In the genomic region with DNA sequence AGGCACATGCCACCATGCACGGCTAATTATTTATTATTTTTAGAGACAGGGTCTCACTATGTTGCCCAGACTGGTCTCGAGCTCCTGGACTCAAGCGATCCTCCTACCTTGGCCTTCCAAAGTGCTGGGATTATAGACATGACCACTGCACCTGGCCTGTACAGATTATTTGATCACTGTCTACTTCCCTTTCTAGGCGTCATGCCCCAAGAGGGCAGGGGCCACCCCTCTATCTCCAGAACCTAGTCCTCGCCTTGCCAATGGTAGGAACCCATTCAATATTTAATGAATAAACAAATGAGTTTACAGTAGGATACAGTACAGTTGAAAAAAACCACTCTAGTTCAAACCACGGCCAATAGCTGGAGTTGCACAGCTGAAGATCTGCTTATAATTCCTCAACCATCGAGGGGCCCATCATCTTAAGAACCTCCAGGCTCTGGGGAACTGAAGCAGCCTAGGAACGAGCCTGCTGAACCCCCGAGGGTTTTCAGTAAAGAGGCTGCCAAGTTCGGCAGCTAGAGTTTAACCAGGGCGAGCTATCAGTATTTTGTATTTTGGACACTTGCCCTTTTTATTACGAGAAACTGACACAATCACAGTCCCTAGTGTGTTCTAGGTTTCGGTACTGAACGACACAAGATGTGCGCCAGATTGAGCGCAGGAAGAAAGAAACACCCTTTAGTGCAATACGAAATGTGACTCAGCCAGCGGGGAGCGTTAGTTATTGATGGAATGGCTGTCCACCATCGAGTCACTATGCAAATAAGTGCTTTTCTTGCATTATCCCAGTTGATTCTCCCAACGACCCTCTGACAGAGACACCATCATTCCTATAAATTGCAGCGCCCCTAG, we compare ENCODE assay signal across 22 cellular contexts. TPM values are rescaled to one million over a fixed set of nuclear protein-coding genes. Genes with fewer than 3 reads are reported as not detected.
DNase-seq lines count a peak whose midpoint lies in the region; ATAC-seq, FAIRE-seq and TF ChIP-seq lines count a peak whose summit lies in the region.
"Had no signal": no experiment of that assay in that cellular context is flagged by ENCODE, and none has a peak within 500 bp of the region (broad histone marks: within the 10 kb centered on the region; RNA-seq: fewer than 3 reads in every experiment).

No MANE protein-coding gene starts in this region.

- TF ChIP-seq EP300 in HepG2 (IDR thresholded peaks at IDR 0.05; ENCODE audit: low read depth in 2 of 2, low read length in 2 of 2) (no peak), HepG2 (CRISPR knock-in tag; IDR thresholded peaks at IDR 0.05; ENCODE audit: borderline replicate concordance) (no peak)

- H3K4me1 ChIP-seq in HEK293 (ENCODE audit: control insufficient read depth, insufficient read depth, low read length) (peaks cover under 1% of the 10 kb centered on the region; the same call in 1 of the 2 replicates), HepG2 (ENCODE audit: insufficient read depth, low read length) (peaks cover 24% of the 10 kb centered on the region), Karpas-422 (ENCODE audit: low read length) (peaks cover 5% of the 10 kb centered on the region)
- H3K4me1 ChIP-seq: neural progenitor cell had no signal

- H4K20me1 ChIP-seq in HepG2 (ENCODE audit: insufficient read depth, low read length): no peaks in the 10 kb centered on the region
- H4K20me1 ChIP-seq in Karpas-422 (ENCODE audit: insufficient read depth, low read depth, low read length): no peaks in the 10 kb centered on the region

- ATAC-seq in HepG2 (no peak), GM21723 (IDR thresholded peaks at IDR 0.05; ENCODE audit: unreplicated experiment) (no peak), HG03469 (IDR thresholded peaks at IDR 0.05; ENCODE audit: unreplicated experiment) (no peak)
- ATAC-seq: activated naive CD8-positive, alpha-beta T cell treated with anti-CD3 and anti-CD28 coated beads, Interleukin-2, amount 50 U/mL, for 24 hours had no signal

- DNase-seq in fibroblast of peridontal ligament (ENCODE audit: extremely low read depth) (peak; percentile 65), HepG2 (ENCODE audit: low spot score) (no peak), skeletal muscle cell (ENCODE audit: low read depth) (peak; percentile 39), Karpas-422 (no peak)
- DNase-seq in activated CD4-positive, CD25-positive, alpha-beta regulatory T cell (lab: John Stamatoyannopoulos, UW): no peak
- DNase-seq: activated CD4-positive, alpha-beta T cell treated with anti-CD3 and anti-CD28 coated beads, Interleukin-2, amount 50 U/mL, for 4 hours; activated CD8-positive, alpha-beta memory T cell treated with anti-CD3 and anti-CD28 coated beads, Interleukin-2, amount 50 U/mL, for 48 hours; activated naive CD8-positive, alpha-beta T cell treated with anti-CD3 and anti-CD28 coated beads, Interleukin-2, amount 50 U/mL, for 24 hours; cortex of kidney; endodermal cell; esophagus squamous epithelium; KBM-7; NCI-H1436; NCI-H510A treated with DMSO at 0.1 percent for 48 hours; NK-92 treated with Interleukin-12 subunit alpha and Interleukin-12 subunit beta, amount 100 ng/mL, for 24 hours had no signal

- no peaks in the 10 kb centered on the region for H3K27me3 ChIP-seq in HepG2 (ENCODE audit: control insufficient read depth in 1 of 2, insufficient read depth in 2 of 2, low read length in 2 of 2)
- no peaks in the 10 kb centered on the region for H3K27me3 ChIP-seq in Karpas-422 (ENCODE audit: low read length)
- H3K27me3 ChIP-seq: esophagus squamous epithelium, neural progenitor cell had no signal

- H3K79me2 ChIP-seq in HepG2 (ENCODE audit: insufficient read depth, low read length): peaks cover 74% of the 10 kb centered on the region
- H3K79me2 ChIP-seq in Karpas-422 (ENCODE audit: low read length): no peaks in the 10 kb centered on the region

- no peak for TF ChIP-seq POLR2A in HepG2 (IDR thresholded peaks at IDR 0.05; ENCODE audit: insufficient read depth in 1 of 2, low read depth in 2 of 2, low read length in 2 of 2)

- H3K27ac ChIP-seq in HEK293 (ENCODE audit: extremely low read depth, low read depth, low read length) (no peak overlapping the region), HepG2 (ENCODE audit: extremely low read length, insufficient read depth, low read length) (no peak overlapping the region), Karpas-422 (ENCODE audit: low read length) (no peak overlapping the region)
- H3K27ac ChIP-seq: esophagus squamous epithelium, neural progenitor cell, VCaP had no signal

- H2AFZ ChIP-seq in HepG2 (ENCODE audit: low read length): no peak overlapping the region
- no peak overlapping the region for H2AFZ ChIP-seq in Karpas-422 (ENCODE audit: low read length)
- H2AFZ ChIP-seq: neural progenitor cell had no signal

- TF ChIP-seq CTCF in HEK293 (tag by site-specific recombination; IDR thresholded peaks at IDR 0.05): no peak
- TF ChIP-seq CTCF in HepG2 (CRISPR knock-in tag; IDR thresholded peaks at IDR 0.05): no peak

- intact Hi-C loops in HepG2 (cut with micrococcal nuclease; ENCODE audit: unreplicated experiment): no loop called here

- WGBS in HepG2 (ENCODE audit: low lambda C conversion rate): 94% methylated on average over 22 of the region's 22 CpGs

- H3K9me3 ChIP-seq in HEK293 (ENCODE audit: control insufficient read depth, insufficient read depth, low read depth, low read length) (no peaks in the 10 kb centered on the region), HepG2 (ENCODE audit: low read length) (no peaks in the 10 kb centered on the region), Karpas-422 (ENCODE audit: low read length) (no peaks in the 10 kb centered on the region)
- H3K9me3 ChIP-seq: esophagus squamous epithelium had no signal

- FAIRE-seq in HepG2 (lab: Jason Lieb, UNC): no peak
- FAIRE-seq: H54, RCC 7860 had no signal

- POLR2A ChIA-PET in HEK293 (lab: Yijun Ruan, JAX): no interaction called here
- POLR2A ChIA-PET in HepG2 (lab: Yijun Ruan, JAX): no interaction called here

- H3K9ac ChIP-seq in HepG2 (ENCODE audit: insufficient read depth, low read depth, low read length): no peak overlapping the region
- no peak overlapping the region for H3K9ac ChIP-seq in Karpas-422 (ENCODE audit: low read length)
- H3K9ac ChIP-seq: neural progenitor cell had no signal

- no peak for TF ChIP-seq RAD21 in HepG2 (CRISPR knock-in tag; IDR thresholded peaks at IDR 0.05)

- no peak overlapping the region for H3K4me3 ChIP-seq in HEK293 (ENCODE audit: low read depth, low read length)
- H3K4me3 ChIP-seq in HepG2 (replicated peaks in 1 of 3; ENCODE audit: insufficient read depth in 1 of 3, low read depth in 2 of 3, low read length in 3 of 3): no peak overlapping the region
- H3K4me3 ChIP-seq in skeletal muscle cell (ENCODE audit: low read depth, low read length): no peak overlapping the region
- no peak overlapping the region for H3K4me3 ChIP-seq in Karpas-422 (ENCODE audit: low read length)
- H3K4me3 ChIP-seq: esophagus squamous epithelium, neural progenitor cell had no signal

- H3K36me3 ChIP-seq in HEK293 (ENCODE audit: control insufficient read depth in 2 of 2, insufficient read depth in 1 of 2, low read length in 2 of 2): peaks cover 0 to 6% of the 10 kb centered on the region in 2 experiments; a peak in 2 of 3 replicates
- peaks cover 8 to 19% of the 10 kb centered on the region in 2 experiments; a peak in 4 of 5 replicates for H3K36me3 ChIP-seq in HepG2 (replicated peaks in 1 of 2; ENCODE audit: control insufficient read depth in 1 of 2, insufficient read depth in 2 of 2, low read length in 2 of 2)
- H3K36me3 ChIP-seq in Karpas-422 (ENCODE audit: insufficient read depth, low read length): no peaks in the 10 kb centered on the region
- H3K36me3 ChIP-seq: esophagus squamous epithelium, neural progenitor cell had no signal

- H3K9me2 ChIP-seq in Karpas-422 (replicated peaks; ENCODE audit: insufficient read depth, low read length): no peaks in the 10 kb centered on the region

- CTCF ChIA-PET in HEK293 (lab: Yijun Ruan, JAX) (interaction anchor here (0.6 to 0.7 kb wide), 2 partner anchors 152 to 565 kb away, joined by 3 to 6 read pairs; no protein-coding TSS in a partner anchor), HepG2 (lab: Yijun Ruan, JAX; ENCODE audit: low intra/inter-chr PET ratio, low total read pairs) (no interaction called here)

- H3K4me2 ChIP-seq in HepG2 (ENCODE audit: low read depth, low read length): no peak overlapping the region
- no peak overlapping the region for H3K4me2 ChIP-seq in Karpas-422 (ENCODE audit: low read depth, low read length, poor library complexity, severe bottlenecking)
- H3K4me2 ChIP-seq: neural progenitor cell had no signal

- in situ Hi-C loops in HepG2 (cut with HindIII; ENCODE audit: extremely low pct_ligation_motif_present, low pct_unique_long_range_greater_than_20kb): no loop called here

- no TSS peak for BruUV-seq in HepG2 (replicated peaks; lab: Mats Ljungman, UMichigan)

TF ChIP-seq in HEK293, 187 proteins besides CTCF, POLR2A, EP300 and RAD21 (continues in another document):
- TF ChIP-seq ZNF514 (tag by site-specific recombination; IDR thresholded peaks at IDR 0.05): no peak

RNA-seq across cellular contexts. Expression of gene ADCY9, which starts 14.6 kb away (rescaled TPM):
- total RNA-seq in HepG2 (2016; rRNA removed; fragmentation: Illumina TruSeq; extraction: Trizol): 9.6 and 11.2 TPM in 2 replicates
- total RNA-seq in HepG2 (2016; cell fraction: cytosol; rRNA removed; fragmentation: Illumina TruSeq; extraction: Trizol; ENCODE audit: low read depth): 6.9 and 7.1 TPM in 2 replicates
- total RNA-seq in HepG2 (2016; cell fraction: insoluble cytoplasmic fraction; rRNA removed; fragmentation: Illumina TruSeq; extraction: Trizol): 7.0 and 12.1 TPM in 2 replicates
- 4.4 and 4.6 TPM in 2 replicates for total RNA-seq in HepG2 (2016; cell fraction: membrane; rRNA removed; fragmentation: Illumina TruSeq; extraction: Trizol)
- total RNA-seq in HepG2 (2016; cell fraction: nucleus; rRNA removed; fragmentation: Illumina TruSeq; extraction: Trizol): 15.9 and 17.5 TPM in 2 replicates
- polyA plus RNA-seq in HepG2 (2011; rRNA removed): 13.6 and 13.9 TPM in 2 replicates
- polyA plus RNA-seq in HepG2 (2011; cell fraction: cytosol; rRNA removed): 15.9 and 17.7 TPM in 2 replicates
- polyA plus RNA-seq in HepG2 (2011; cell fraction: nucleus; rRNA removed): 26.9 and 30.6 TPM in 2 replicates
- polyA plus RNA-seq in HepG2 (2012): 15.9 and 19.6 TPM in 2 replicates
- polyA plus RNA-seq in HepG2 (2016; cell fraction: cytosol; fragmentation: Illumina TruSeq; extraction: Trizol; ENCODE audit: low read depth): 0.63 and 1.1 TPM in 2 replicates
- 5.6 and 8.0 TPM in 2 replicates for polyA plus RNA-seq in HepG2 (2016; cell fraction: insoluble cytoplasmic fraction; fragmentation: Illumina TruSeq; extraction: Trizol; ENCODE audit: low read depth)
- polyA plus RNA-seq in HepG2 (2016; cell fraction: membrane; fragmentation: Illumina TruSeq; extraction: Trizol; ENCODE audit: low read depth): 2.0 and 2.1 TPM in 2 replicates
- 16.3 and 17.4 TPM in 2 replicates for polyA plus RNA-seq in HepG2 (2016; cell fraction: nucleus; fragmentation: Illumina TruSeq; extraction: Trizol; ENCODE audit: insufficient read depth, low read depth)
- polyA minus RNA-seq in HepG2 (2011; rRNA and poly(A)+ RNA removed; ENCODE audit: low replicate concordance): 21.8 and 108 TPM in 2 replicates
- polyA minus RNA-seq in HepG2 (2011; cell fraction: cytosol; rRNA and poly(A)+ RNA removed): 53.6 and 62.1 TPM in 2 replicates
- polyA minus RNA-seq in HepG2 (2011; cell fraction: nucleus; rRNA and poly(A)+ RNA removed): 33.7 and 36.4 TPM in 2 replicates
- 0.11 and 0.14 TPM in 2 replicates for total RNA-seq in Karpas-422 (2014; rRNA removed; shearing (Covaris generic); ENCODE audit: low replicate concordance)

Comparison
In these comparisons a context has a peak if more than half of its experiments do, and no peak if none do; other contexts are left out.
1. DNase-seq: peak in fibroblast of peridontal ligament (single experiment) and skeletal muscle cell (single experiment); none in HepG2 (single experiment), Karpas-422 (single experiment) and activated CD4-positive, CD25-positive, alpha-beta regulatory T cell (0 of 4).
2. Of the 63 proteins assayed by ChIP-seq in both HepG2 and HEK293: peak only in HepG2: none; only in HEK293: ZNF121; in both: none; in neither: 62.